In the genomic region with DNA sequence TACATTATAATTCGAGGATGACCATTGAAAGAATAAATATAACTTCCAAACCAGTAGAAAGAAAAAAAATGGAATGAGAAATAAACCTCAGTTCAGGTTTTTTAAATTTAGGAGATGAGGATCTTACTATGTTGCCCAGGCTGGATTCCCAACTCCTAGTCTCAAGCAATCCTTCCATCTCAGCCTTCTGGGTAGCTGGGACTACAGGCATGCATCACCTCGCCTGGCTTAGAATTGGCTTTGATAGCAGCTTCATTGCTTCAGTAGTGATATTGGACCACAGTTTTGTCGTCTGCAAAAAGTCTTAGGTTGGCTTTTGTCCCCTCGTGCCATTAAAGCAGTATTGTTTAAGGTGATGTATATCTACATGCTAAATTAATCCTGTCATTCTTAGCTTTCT, we compare ENCODE assay signal across 1 cellular context.
TF ChIP-seq lines count a peak whose summit lies in the region.

No MANE protein-coding gene starts in this region.

TF ChIP-seq in endothelial cell of umbilical vein, 7 proteins besides CTCF, POLR2A, EP300 and RAD21 (continued from another document):
- no peak for TF ChIP-seq MYC (IDR thresholded peaks at IDR 0.05; ENCODE audit: low read depth, low read length)
